17 cellular contexts compared by ENCODE assay signal in the genomic region with DNA sequence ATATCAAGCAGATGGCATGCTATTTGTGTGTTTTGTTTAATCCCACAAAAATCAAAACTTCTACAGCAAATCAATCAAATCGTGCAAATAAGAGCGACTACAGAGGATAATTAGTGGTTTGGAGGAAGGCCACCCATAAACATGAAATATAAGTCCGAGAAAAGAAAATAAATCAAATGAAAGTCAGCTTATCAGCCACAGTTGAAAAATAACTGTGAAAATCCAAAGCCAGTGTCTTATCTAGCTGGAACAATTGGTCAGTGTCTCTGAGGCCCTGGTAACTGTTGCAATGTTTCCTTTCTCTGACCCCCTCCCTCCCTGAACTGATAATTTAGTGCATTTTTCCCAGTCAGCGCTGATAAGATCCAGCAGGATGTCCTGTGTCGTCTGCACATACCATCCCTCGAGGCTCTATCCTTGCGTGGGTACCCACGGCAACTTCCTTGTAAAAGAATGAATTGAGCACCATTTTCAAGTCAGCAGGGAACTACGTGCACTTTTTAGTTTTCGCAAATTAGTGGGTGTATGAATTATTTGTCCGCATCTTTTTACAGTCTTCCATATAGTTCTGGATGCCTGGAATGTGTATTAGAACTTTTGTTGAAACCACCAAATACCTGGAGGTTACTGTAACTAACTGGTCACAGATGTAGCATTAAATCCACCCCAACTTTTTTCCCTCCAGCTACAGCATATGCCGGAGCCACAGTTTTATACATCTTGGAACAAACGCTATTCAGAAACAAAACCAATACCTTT. TPM values are rescaled to one million over a fixed set of nuclear protein-coding genes. Genes with fewer than 3 reads are reported as not detected.
A peak's percentile ranks its signal among the peaks of the same experiment; 100 is the strongest.
DNase-seq lines count a peak whose midpoint lies in the region; ATAC-seq, FAIRE-seq and TF ChIP-seq lines count a peak whose summit lies in the region.
"Had no signal": no experiment of that assay in that cellular context is flagged by ENCODE, and none has a peak within 500 bp of the region (broad histone marks: within the 10 kb centered on the region; RNA-seq: fewer than 3 reads in every experiment).

No MANE protein-coding gene starts in this region.

- H3K9me1 ChIP-seq in endothelial cell of umbilical vein (replicated peaks; ENCODE audit: control insufficient read depth, extremely low read depth, insufficient read depth, low read length), result no peaks in the 10 kb centered on the region

- 59 to 66% methylated on average over 13 of the region's 13 CpGs for WGBS in upper lobe of left lung, 2 donors

- H4K20me1 ChIP-seq in endothelial cell of umbilical vein (replicated peaks; ENCODE audit: control insufficient read depth, extremely low read depth, insufficient read depth, low read length), result no peaks in the 10 kb centered on the region

- H3K36me3 ChIP-seq in endothelial cell of umbilical vein (ENCODE audit: control insufficient read depth in 2 of 2, extremely low read depth in 1 of 2, insufficient read depth in 2 of 2, low read length in 2 of 2), result no peaks in the 10 kb centered on the region
- H3K36me3 ChIP-seq in BE2C, result no peaks in the 10 kb centered on the region
- H3K36me3 ChIP-seq in upper lobe of left lung, result no peaks in the 10 kb centered on the region

- no TSS peak for BruUV-seq in endothelial cell of umbilical vein (replicated peaks; lab: Mats Ljungman, UMichigan)

- peaks cover 38% of the 10 kb centered on the region for H3K4me1 Mint-ChIP-seq in mesothelial cell of epicardium

- peak in 1 of 4 donors; percentile 45 for TF ChIP-seq EP300 in upper lobe of left lung (IDR thresholded peaks at IDR 0.05)

- H3K4me1 ChIP-seq in endothelial cell of umbilical vein (ENCODE audit: control insufficient read depth, extremely low read depth, insufficient read depth, low read length) (peaks cover 8% of the 10 kb centered on the region), BE2C (no peaks in the 10 kb centered on the region), upper lobe of left lung (peaks cover 0 to 4% (median 0%) of the 10 kb centered on the region in 4 donors)

- H3K4me3 Mint-ChIP-seq in mesothelial cell of epicardium, result no peak overlapping the region
- H3K4me3 Mint-ChIP-seq: stimulated activated naive B cell treated with anti-CD40 and anti-IgM and Interleukin-4, amounts not matched to agents 10 μg/mL and 1 μg/mL and 100 μg/mL, for 72 hours had no signal

- H3K27me3 Mint-ChIP-seq in mesothelial cell of epicardium (ENCODE audit: low read depth), result no peaks in the 10 kb centered on the region
- H3K27me3 Mint-ChIP-seq: stimulated activated naive B cell treated with anti-CD40 and anti-IgM and Interleukin-4, amounts not matched to agents 10 μg/mL and 1 μg/mL and 100 μg/mL, for 72 hours had no signal

- TF ChIP-seq POLR2A in endothelial cell of umbilical vein (IDR thresholded peaks at IDR 0.05; ENCODE audit: low read depth, low read length) (no peak), upper lobe of left lung (IDR thresholded peaks at IDR 0.05) (no peak)

- FAIRE-seq in endothelial cell of umbilical vein (lab: Jason Lieb, UNC) (peak; percentile 50), frontal cortex (lab: Jason Lieb, UNC) (no peak)

- H3K27ac ChIP-seq in endothelial cell of umbilical vein (ENCODE audit: insufficient read depth, low read depth, low read length) (no peak overlapping the region), upper lobe of left lung (no peak overlapping the region)
- H3K27ac ChIP-seq: HL-60 had no signal

- no peak overlapping the region for H3K4me3 ChIP-seq in AG10803 (ENCODE audit: low read length)
- no peak overlapping the region for H3K4me3 ChIP-seq in endothelial cell of umbilical vein (replicated peaks in 1 of 3; ENCODE audit: insufficient read depth in 1 of 3, low read depth in 1 of 3, low read length in 3 of 3)
- H3K4me3 ChIP-seq in BE2C (ENCODE audit: low read depth, low read length), result no peak overlapping the region
- H3K4me3 ChIP-seq in upper lobe of left lung, result no peak overlapping the region

- CTCF ChIA-PET in endothelial cell of umbilical vein (lab: Charles Lee), result interaction anchor here (1.5 kb wide), 1 partner anchor 171 kb away, joined by 5 read pairs; no protein-coding TSS in a partner anchor

- peak overlapping the region; percentile 18 for H3K4me2 ChIP-seq in endothelial cell of umbilical vein (ENCODE audit: insufficient read depth, low read length)

- TF ChIP-seq CTCF in AG10803 (conservative IDR thresholded peaks at IDR 0.05; ENCODE audit: low read length) (no peak), endothelial cell of umbilical vein (IDR thresholded peaks at IDR 0.05; ENCODE audit: extremely low read depth in 1 of 2, insufficient read depth in 1 of 2, low read depth in 1 of 2, low read length in 2 of 2) (no peak), mesothelial cell of epicardium (IDR thresholded peaks at IDR 0.05; ENCODE audit: unreplicated experiment) (no peak), BE2C (IDR thresholded peaks at IDR 0.05; ENCODE audit: low read depth, low read length) (no peak), upper lobe of left lung (IDR thresholded peaks at IDR 0.05) (no peak)

- DNase-seq in AG10803 (ENCODE audit: low read depth), result peak; percentile 77
- peak; percentile 60 for DNase-seq in RPMI7951 (ENCODE audit: low read depth)
- peak; percentile 39 for DNase-seq in endothelial cell of umbilical vein (ENCODE audit: low read depth, low spot score)
- DNase-seq in mesothelial cell of epicardium (ENCODE audit: low spot score in 2 of 2, unreplicated experiment in 2 of 2), result no peak
- no peak for DNase-seq in BE2C
- no peak for DNase-seq in frontal cortex (ENCODE audit: low spot score in 2 of 2)
- DNase-seq in upper lobe of left lung, result no peak
- DNase-seq: activated CD4-positive, alpha-beta T cell treated with anti-CD3 and anti-CD28 coated beads for 48 hours; AML-193; caudate nucleus; GF-D8; NCI-H1105 treated with DMSO at 0.1 percent for 48 hours; SHP77 treated with DMSO at 0.1 percent for 48 hours; stimulated activated naive B cell treated with anti-CD40 and anti-IgM and Interleukin-4, amounts not matched to agents 10 μg/mL and 1 μg/mL and 100 μg/mL, for 72 hours had no signal

- H3K36me3 Mint-ChIP-seq in mesothelial cell of epicardium, result no peaks in the 10 kb centered on the region
- H3K36me3 Mint-ChIP-seq: activated naive CD4-positive, alpha-beta T cell treated with anti-CD3 and anti-CD28 coated beads, Interleukin-2, amount 50 U/mL, for 72 hours; stimulated activated naive B cell treated with anti-CD40 and anti-IgM and Interleukin-4, amounts not matched to agents 10 μg/mL and 1 μg/mL and 100 μg/mL, for 72 hours had no signal

- no peaks in the 10 kb centered on the region for H3K9me3 ChIP-seq in endothelial cell of umbilical vein (replicated peaks; ENCODE audit: control insufficient read depth, insufficient read depth, low read length)
- no peaks in the 10 kb centered on the region for H3K9me3 ChIP-seq in BE2C
- H3K9me3 ChIP-seq in upper lobe of left lung, result no peaks in the 10 kb centered on the region

- peak overlapping the region; percentile 56 for H2AFZ ChIP-seq in endothelial cell of umbilical vein (ENCODE audit: low read depth, low read length)

- no peak for ATAC-seq in upper lobe of left lung (ENCODE audit: low FRiP score in 2 of 2)
- no peak for ATAC-seq in HG02588 (IDR thresholded peaks at IDR 0.05; ENCODE audit: unreplicated experiment)
- ATAC-seq: activated naive CD4-positive, alpha-beta T cell treated with anti-CD3 and anti-CD28 coated beads, Interleukin-2, amount 50 U/mL, for 72 hours; stimulated activated naive B cell treated with anti-CD40 and anti-IgM and Interleukin-4, amounts not matched to agents 10 μg/mL and 1 μg/mL and 100 μg/mL, for 72 hours had no signal

- no peak overlapping the region for H3K9ac ChIP-seq in endothelial cell of umbilical vein (replicated peaks; ENCODE audit: extremely low read depth, insufficient read depth, low read length)

- H3K27me3 ChIP-seq in endothelial cell of umbilical vein (ENCODE audit: control insufficient read depth in 2 of 2, insufficient read depth in 2 of 2, low read length in 2 of 2) (no peaks in the 10 kb centered on the region), BE2C (no peaks in the 10 kb centered on the region), upper lobe of left lung (no peaks in the 10 kb centered on the region)

- POLR2A ChIA-PET in endothelial cell of umbilical vein (lab: Charles Lee), result interaction anchor here (0.5 kb wide), 1 partner anchor 20 kb away, joined by 3 read pairs; no protein-coding TSS in a partner anchor

- intact Hi-C loops in endothelial cell of umbilical vein (cut with micrococcal nuclease), result loop anchor here (10.0 kb wide), 1 partner anchor 1945 kb away; no protein-coding TSS in a partner anchor

- dilution Hi-C loops in endothelial cell of umbilical vein (cut with MboI; ENCODE audit: extremely low pct_ligation_motif_present, low sequenced_read_pairs), result no loop called here

- H3K79me2 ChIP-seq in endothelial cell of umbilical vein (ENCODE audit: control insufficient read depth, insufficient read depth, low read length), result no peaks in the 10 kb centered on the region

- no peaks in the 10 kb centered on the region for H3K9me3 Mint-ChIP-seq in mesothelial cell of epicardium
- H3K9me3 Mint-ChIP-seq: activated naive CD4-positive, alpha-beta T cell treated with anti-CD3 and anti-CD28 coated beads, Interleukin-2, amount 50 U/mL, for 72 hours; stimulated activated naive B cell treated with anti-CD40 and anti-IgM and Interleukin-4, amounts not matched to agents 10 μg/mL and 1 μg/mL and 100 μg/mL, for 72 hours had no signal

- H3K27ac Mint-ChIP-seq in mesothelial cell of epicardium, result peak overlapping the region; percentile 76
- H3K27ac Mint-ChIP-seq: activated naive CD4-positive, alpha-beta T cell treated with anti-CD3 and anti-CD28 coated beads, Interleukin-2, amount 50 U/mL, for 72 hours; stimulated activated naive B cell treated with anti-CD40 and anti-IgM and Interleukin-4, amounts not matched to agents 10 μg/mL and 1 μg/mL and 100 μg/mL, for 72 hours had no signal

TF ChIP-seq in endothelial cell of umbilical vein, 7 proteins besides CTCF, POLR2A, EP300 and RAD21 (continues in another document):
- TF ChIP-seq EZH2 (IDR thresholded peaks at IDR 0.05; ENCODE audit: borderline replicate concordance, low read depth, low read length, severe bottlenecking) (no peak), MYC (IDR thresholded peaks at IDR 0.05; ENCODE audit: low read depth, low read length) (no peak)

RNA-seq across cellular contexts. Expression of gene JCAD, which starts 10.8 kb away (rescaled TPM):
- total RNA-seq in RPMI7951 (2014; rRNA removed; shearing (Covaris generic)), result 0.49 and 1.2 TPM in 2 replicates
- total RNA-seq in endothelial cell of umbilical vein (76.3 and 79.7 TPM in 2 replicates), mesothelial cell of epicardium (20.4 to 22.8 TPM (median 21.5 TPM) in 3 replicates), frontal cortex (10.2 TPM), upper lobe of left lung (10 to 100 TPM; 16.8 to 83.7 (median 37.6) TPM)
- polyA plus RNA-seq in endothelial cell of umbilical vein, result 17.5 and 19.3 TPM in 2 replicates
- 23.1 and 29.1 TPM in 2 replicates for polyA plus RNA-seq in endothelial cell of umbilical vein (2011; cell fraction: cytosol; rRNA removed)
- polyA plus RNA-seq in endothelial cell of umbilical vein (2011; cell fraction: nucleus; rRNA removed), result 23.5 and 24.5 TPM in 2 replicates
- 28.1 and 35.3 TPM in 2 replicates for polyA plus RNA-seq in endothelial cell of umbilical vein (2012)
- 50.6 and 50.9 TPM in 2 replicates for polyA minus RNA-seq in endothelial cell of umbilical vein
- not detected for polyA minus RNA-seq in endothelial cell of umbilical vein (2011; cell fraction: cytosol; rRNA and poly(A)+ RNA removed)
- 24.4 and 27.1 TPM in 2 replicates for polyA minus RNA-seq in endothelial cell of umbilical vein (2011; cell fraction: nucleus; rRNA and poly(A)+ RNA removed)
- 0.42 TPM for polyA plus RNA-seq in BE2C (2012; ENCODE audit: insufficient read depth, insufficient read length, low read depth)

Comparison
In these comparisons a context has a peak if more than half of its experiments do, and no peak if none do; other contexts are left out.
1. DNase-seq: peak in AG10803 (single experiment), RPMI7951 (single experiment) and endothelial cell of umbilical vein (single experiment); none in mesothelial cell of epicardium (0 of 2), BE2C (single experiment), frontal cortex (0 of 2) and upper lobe of left lung (0 of 2).